Comparison of ENCODE assay signal across 13 cellular contexts in genomic region chr14:39177168-39177545, GRCh38. TPM values are rescaled to one million over a fixed set of nuclear protein-coding genes. Genes with fewer than 3 reads are reported as not detected.
DNase-seq lines count a peak whose midpoint lies in the region; ATAC-seq, FAIRE-seq and TF ChIP-seq lines count a peak whose summit lies in the region.
"Had no signal": no experiment of that assay in that cellular context is flagged by ENCODE, and none has a peak within 500 bp of the region (broad histone marks: within the 10 kb centered on the region; RNA-seq: fewer than 3 reads in every experiment).

No MANE protein-coding gene starts in this region.

- POLR2A ChIA-PET in HepG2 (lab: Yijun Ruan, JAX), result interaction anchor here (0.8 to 2.6 kb wide), 3 partner anchors 26 to 90 kb away, joined by 3 to 12 read pairs (median 3); partner anchors contain the start of gene GEMIN2
- POLR2A ChIA-PET in activated CD4-positive, alpha-beta memory T cell treated with anti-CD3 and anti-CD28 coated beads, Interleukin-2, amount 10 ng/mL, durations not matched to agents 7 days and 5 days (lab: Charles Lee), result interaction anchor here (1.4 to 1.8 kb wide), 2 partner anchors 12 to 254 kb away, joined by 3 to 21 read pairs; no protein-coding TSS in a partner anchor

- CTCF ChIA-PET in HepG2 (lab: Yijun Ruan, JAX; ENCODE audit: low intra/inter-chr PET ratio, low total read pairs), result no interaction called here
- CTCF ChIA-PET in activated CD4-positive, alpha-beta memory T cell treated with anti-CD3 and anti-CD28 coated beads, Interleukin-2, amount 10 ng/mL, durations not matched to agents 7 days and 5 days (lab: Charles Lee), result no interaction called here

- H3K9me3 Mint-ChIP-seq in activated CD4-positive, alpha-beta memory T cell treated with anti-CD3 and anti-CD28 coated beads, Interleukin-2, amount 10 ng/mL, durations not matched to agents 7 days and 5 days, result no peaks in the 10 kb centered on the region

- H3K9me3 ChIP-seq in HepG2 (ENCODE audit: low read length) (no peaks in the 10 kb centered on the region), right lobe of liver (no peaks in the 10 kb centered on the region), iPS-20b (ENCODE audit: insufficient read depth, low read depth, low read length) (no peaks in the 10 kb centered on the region)

- DNase-seq in HepG2 (ENCODE audit: low spot score), result no peak
- DNase-seq in right lobe of liver, result no peak
- no peak for DNase-seq in activated CD4-positive, alpha-beta memory T cell treated with anti-CD3 and anti-CD28 coated beads, Interleukin-2, amount 10 ng/mL, durations not matched to agents 7 days and 5 days
- DNase-seq in stimulated activated CD4-positive, alpha-beta T cell treated with anti-CD3 and anti-CD28 coated beads, Interleukin-1b, Interleukin-23, amount 100 ng/mL, for 48 hours, result no peak
- DNase-seq in DMS79 (lab: John Stamatoyannopoulos, UW), result no peak
- DNase-seq: midbrain, NCI-H187 treated with DMSO at 0.1 percent for 48 hours, NCI-H82 had no signal

- TF ChIP-seq CTCF in HepG2 (CRISPR knock-in tag; IDR thresholded peaks at IDR 0.05) (no peak), right lobe of liver (IDR thresholded peaks at IDR 0.05) (no peak)

- H3K4me2 ChIP-seq in HepG2 (ENCODE audit: low read depth, low read length), result peak overlapping the region; percentile 88

- H3K4me1 Mint-ChIP-seq in activated CD4-positive, alpha-beta memory T cell treated with anti-CD3 and anti-CD28 coated beads, Interleukin-2, amount 10 ng/mL, durations not matched to agents 7 days and 5 days, result peaks cover 44% of the 10 kb centered on the region

- H3K9ac ChIP-seq in HepG2 (ENCODE audit: insufficient read depth, low read depth, low read length) (peak overlapping the region; percentile 98; the same call in 1 of the 2 replicates), iPS-20b (ENCODE audit: low read depth, low read length) (peak overlapping the region; percentile 99; the same call in 1 of the 2 replicates)

- TF ChIP-seq RAD21 in HepG2 (CRISPR knock-in tag; IDR thresholded peaks at IDR 0.05), result no peak

- no peak overlapping the region for H3K27ac ChIP-seq in HepG2 (ENCODE audit: extremely low read length, insufficient read depth, low read length)
- H3K27ac ChIP-seq in right lobe of liver, result no peak overlapping the region
- H3K27ac ChIP-seq in iPS-20b (ENCODE audit: low read length), result no peak overlapping the region

- in situ Hi-C loops in HepG2 (cut with HindIII; ENCODE audit: extremely low pct_ligation_motif_present, low pct_unique_long_range_greater_than_20kb), result no loop called here

- H3K27ac Mint-ChIP-seq in activated CD4-positive, alpha-beta memory T cell treated with anti-CD3 and anti-CD28 coated beads, Interleukin-2, amount 10 ng/mL, durations not matched to agents 7 days and 5 days, result peak overlapping the region; percentile 19

- peaks cover 42% of the 10 kb centered on the region for H3K79me2 ChIP-seq in HepG2 (ENCODE audit: insufficient read depth, low read length)

- H2AFZ ChIP-seq in HepG2 (ENCODE audit: low read length), result no peak overlapping the region

- no peak for TF ChIP-seq EP300 in HepG2 (IDR thresholded peaks at IDR 0.05; ENCODE audit: low read depth in 2 of 2, low read length in 2 of 2)
- no peak for TF ChIP-seq EP300 in HepG2 (CRISPR knock-in tag; IDR thresholded peaks at IDR 0.05; ENCODE audit: borderline replicate concordance)

- ATAC-seq in HepG2, result no peak
- ATAC-seq in right lobe of liver, result no peak
- ATAC-seq in GM19328 (IDR thresholded peaks at IDR 0.05; ENCODE audit: unreplicated experiment), result no peak
- no peak for ATAC-seq in HG03439 (IDR thresholded peaks at IDR 0.05; ENCODE audit: unreplicated experiment)
- ATAC-seq: sciatic nerve had no signal

- H3K36me3 ChIP-seq in HepG2 (replicated peaks in 1 of 2; ENCODE audit: control insufficient read depth in 1 of 2, insufficient read depth in 2 of 2, low read length in 2 of 2), result peaks cover 40 to 55% of the 10 kb centered on the region in 2 experiments
- peaks cover 25 to 58% (median 43%) of the 10 kb centered on the region in 4 donors for H3K36me3 ChIP-seq in right lobe of liver
- H3K36me3 ChIP-seq in iPS-20b (ENCODE audit: insufficient read depth, low read depth, low read length), result peaks cover 65% of the 10 kb centered on the region

- no peaks in the 10 kb centered on the region; a peak in 1 of 5 replicates for H3K27me3 ChIP-seq in HepG2 (ENCODE audit: control insufficient read depth in 1 of 2, insufficient read depth in 2 of 2, low read length in 2 of 2)
- no peaks in the 10 kb centered on the region for H3K27me3 ChIP-seq in right lobe of liver
- H3K27me3 ChIP-seq in iPS-20b (ENCODE audit: insufficient read depth, low read length), result no peaks in the 10 kb centered on the region

- FAIRE-seq in HepG2 (lab: Jason Lieb, UNC), result no peak
- FAIRE-seq: urothelium cell line had no signal

- H3K36me3 Mint-ChIP-seq in activated CD4-positive, alpha-beta memory T cell treated with anti-CD3 and anti-CD28 coated beads, Interleukin-2, amount 10 ng/mL, durations not matched to agents 7 days and 5 days (ENCODE audit: low read depth), result peaks cover 43% of the 10 kb centered on the region

- H3K4me1 ChIP-seq in HepG2 (ENCODE audit: insufficient read depth, low read length) (peaks cover 62% of the 10 kb centered on the region), right lobe of liver (peaks cover 0 to 21% (median 12%) of the 10 kb centered on the region in 4 donors), iPS-20b (ENCODE audit: insufficient read depth, low read length) (0 out of 2 replicates have a peak, but pooled peaks cover 7% of the 10 kb centered on the region)

- BruUV-seq in HepG2 (replicated peaks; lab: Mats Ljungman, UMichigan), result no TSS peak

- peak overlapping the region; percentile 52 for H3K4me3 Mint-ChIP-seq in activated CD4-positive, alpha-beta memory T cell treated with anti-CD3 and anti-CD28 coated beads, Interleukin-2, amount 10 ng/mL, durations not matched to agents 7 days and 5 days

- H4K20me1 ChIP-seq in HepG2 (ENCODE audit: insufficient read depth, low read length), result peaks cover 14% of the 10 kb centered on the region

- TF ChIP-seq POLR2A in HepG2 (IDR thresholded peaks at IDR 0.05; ENCODE audit: insufficient read depth in 1 of 2, low read depth in 2 of 2, low read length in 2 of 2), result no peak
- no peak for TF ChIP-seq POLR2A in right lobe of liver (IDR thresholded peaks at IDR 0.05)

- H3K4me3 ChIP-seq in HepG2 (replicated peaks in 1 of 3; ENCODE audit: insufficient read depth in 1 of 3, low read depth in 2 of 3, low read length in 3 of 3) (peak overlapping the region in 2 of 3 experiments; percentile 80 to 96; a peak in 3 of 6 replicates), right lobe of liver (no peak overlapping the region), iPS-20b (ENCODE audit: low read length) (peak overlapping the region; percentile 98; the same call in 1 of the 2 replicates)

- intact Hi-C loops in HepG2 (cut with micrococcal nuclease; ENCODE audit: unreplicated experiment) (no loop called here), right lobe of liver (cut with DNase I) (loop anchor here in 1 of 2 donors (10.0 kb wide), 1 partner anchor 98 kb away; no protein-coding TSS in a partner anchor)

- 94% methylated on average over 9 of the region's 9 CpGs for WGBS in HepG2 (ENCODE audit: low lambda C conversion rate)
- WGBS in right lobe of liver (ENCODE audit: insufficient coverage, low coverage, low lambda C conversion rate, missing lambda C conversion rate), result 82% methylated on average over 9 of the region's 9 CpGs

- H3K27me3 Mint-ChIP-seq in activated CD4-positive, alpha-beta memory T cell treated with anti-CD3 and anti-CD28 coated beads, Interleukin-2, amount 10 ng/mL, durations not matched to agents 7 days and 5 days, result no peaks in the 10 kb centered on the region

RNA-seq across cellular contexts. Expression of gene PNN, which starts 2.1 kb away (rescaled TPM):
- total RNA-seq in HepG2 (2016; rRNA removed; fragmentation: Illumina TruSeq; extraction: Trizol), result 110 and 214 TPM in 2 replicates
- total RNA-seq in HepG2 (2016; cell fraction: cytosol; rRNA removed; fragmentation: Illumina TruSeq; extraction: Trizol; ENCODE audit: low read depth), result 47.1 and 48.8 TPM in 2 replicates
- total RNA-seq in HepG2 (2016; cell fraction: insoluble cytoplasmic fraction; rRNA removed; fragmentation: Illumina TruSeq; extraction: Trizol), result 105 and 215 TPM in 2 replicates
- total RNA-seq in HepG2 (2016; cell fraction: membrane; rRNA removed; fragmentation: Illumina TruSeq; extraction: Trizol), result 22.0 and 26.0 TPM in 2 replicates
- total RNA-seq in HepG2 (2016; cell fraction: nucleus; rRNA removed; fragmentation: Illumina TruSeq; extraction: Trizol), result 407 and 445 TPM in 2 replicates
- 58.0 and 58.6 TPM in 2 replicates for polyA plus RNA-seq in HepG2 (2011; rRNA removed)
- polyA plus RNA-seq in HepG2 (2011; cell fraction: cytosol; rRNA removed), result 22.1 and 29.7 TPM in 2 replicates
- polyA plus RNA-seq in HepG2 (2011; cell fraction: nucleus; rRNA removed), result 315 and 430 TPM in 2 replicates
- 184 and 252 TPM in 2 replicates for polyA plus RNA-seq in HepG2 (2012)
- polyA plus RNA-seq in HepG2 (2016; cell fraction: cytosol; fragmentation: Illumina TruSeq; extraction: Trizol; ENCODE audit: low read depth), result 4.4 and 5.0 TPM in 2 replicates
- polyA plus RNA-seq in HepG2 (2016; cell fraction: insoluble cytoplasmic fraction; fragmentation: Illumina TruSeq; extraction: Trizol; ENCODE audit: low read depth), result 155 and 157 TPM in 2 replicates
- 13.0 and 14.4 TPM in 2 replicates for polyA plus RNA-seq in HepG2 (2016; cell fraction: membrane; fragmentation: Illumina TruSeq; extraction: Trizol; ENCODE audit: low read depth)
- 1,319 and 1,369 TPM in 2 replicates for polyA plus RNA-seq in HepG2 (2016; cell fraction: nucleus; fragmentation: Illumina TruSeq; extraction: Trizol; ENCODE audit: insufficient read depth, low read depth)
- 19.2 and 20.9 TPM in 2 replicates for polyA minus RNA-seq in HepG2 (2011; rRNA and poly(A)+ RNA removed; ENCODE audit: low replicate concordance)
- 15.5 and 21.0 TPM in 2 replicates for polyA minus RNA-seq in HepG2 (2011; cell fraction: cytosol; rRNA and poly(A)+ RNA removed)
- polyA minus RNA-seq in HepG2 (2011; cell fraction: nucleus; rRNA and poly(A)+ RNA removed), result 311 and 317 TPM in 2 replicates
- 10 to 100 TPM; 12.2 to 42.0 (median 23.8) TPM for total RNA-seq in right lobe of liver
- total RNA-seq in activated CD4-positive, alpha-beta memory T cell treated with anti-CD3 and anti-CD28 coated beads, Interleukin-2, amount 10 ng/mL, durations not matched to agents 7 days and 5 days, result 10 to 100 TPM; 75.0 to 75.3 TPM

RNA-seq across cellular contexts. Expression of gene TRAPPC6B, which starts 7.0 kb away (rescaled TPM):
- total RNA-seq in HepG2 (2016; rRNA removed; fragmentation: Illumina TruSeq; extraction: Trizol), result 51.2 and 77.5 TPM in 2 replicates
- total RNA-seq in HepG2 (2016; cell fraction: cytosol; rRNA removed; fragmentation: Illumina TruSeq; extraction: Trizol; ENCODE audit: low read depth), result 9.2 and 9.8 TPM in 2 replicates
- total RNA-seq in HepG2 (2016; cell fraction: insoluble cytoplasmic fraction; rRNA removed; fragmentation: Illumina TruSeq; extraction: Trizol), result 48.6 and 74.0 TPM in 2 replicates
- 22.7 and 27.3 TPM in 2 replicates for total RNA-seq in HepG2 (2016; cell fraction: membrane; rRNA removed; fragmentation: Illumina TruSeq; extraction: Trizol)
- 47.2 and 50.6 TPM in 2 replicates for total RNA-seq in HepG2 (2016; cell fraction: nucleus; rRNA removed; fragmentation: Illumina TruSeq; extraction: Trizol)
- 29.8 and 34.3 TPM in 2 replicates for polyA plus RNA-seq in HepG2 (2011; rRNA removed)
- 19.3 and 27.7 TPM in 2 replicates for polyA plus RNA-seq in HepG2 (2011; cell fraction: cytosol; rRNA removed)
- 37.2 and 38.5 TPM in 2 replicates for polyA plus RNA-seq in HepG2 (2011; cell fraction: nucleus; rRNA removed)
- polyA plus RNA-seq in HepG2 (2012), result 35.0 and 40.6 TPM in 2 replicates
- 3.4 and 3.5 TPM in 2 replicates for polyA plus RNA-seq in HepG2 (2016; cell fraction: cytosol; fragmentation: Illumina TruSeq; extraction: Trizol; ENCODE audit: low read depth)
- 65.3 and 70.4 TPM in 2 replicates for polyA plus RNA-seq in HepG2 (2016; cell fraction: insoluble cytoplasmic fraction; fragmentation: Illumina TruSeq; extraction: Trizol; ENCODE audit: low read depth)
- 13.6 and 13.7 TPM in 2 replicates for polyA plus RNA-seq in HepG2 (2016; cell fraction: membrane; fragmentation: Illumina TruSeq; extraction: Trizol; ENCODE audit: low read depth)
- polyA plus RNA-seq in HepG2 (2016; cell fraction: nucleus; fragmentation: Illumina TruSeq; extraction: Trizol; ENCODE audit: insufficient read depth, low read depth), result 67.7 and 73.9 TPM in 2 replicates
- polyA minus RNA-seq in HepG2 (2011; rRNA and poly(A)+ RNA removed; ENCODE audit: low replicate concordance), result 12.1 and 22.6 TPM in 2 replicates
- polyA minus RNA-seq in HepG2 (2011; cell fraction: cytosol; rRNA and poly(A)+ RNA removed), result 23.4 and 31.4 TPM in 2 replicates
- polyA minus RNA-seq in HepG2 (2011; cell fraction: nucleus; rRNA and poly(A)+ RNA removed), result 55.9 and 62.2 TPM in 2 replicates
- 10 to 100 TPM; 11.4 to 26.9 (median 15.1) TPM for total RNA-seq in right lobe of liver
- 10 to 100 TPM; 31.9 to 37.3 TPM for total RNA-seq in activated CD4-positive, alpha-beta memory T cell treated with anti-CD3 and anti-CD28 coated beads, Interleukin-2, amount 10 ng/mL, durations not matched to agents 7 days and 5 days

RNA-seq across cellular contexts. Expression of gene MIA2, which starts 56.6 kb away (rescaled TPM):
- total RNA-seq in HepG2 (2016; rRNA removed; fragmentation: Illumina TruSeq; extraction: Trizol), result 119 and 158 TPM in 2 replicates
- total RNA-seq in HepG2 (2016; cell fraction: cytosol; rRNA removed; fragmentation: Illumina TruSeq; extraction: Trizol; ENCODE audit: low read depth), result 154 and 169 TPM in 2 replicates
- total RNA-seq in HepG2 (2016; cell fraction: insoluble cytoplasmic fraction; rRNA removed; fragmentation: Illumina TruSeq; extraction: Trizol), result 111 and 161 TPM in 2 replicates
- total RNA-seq in HepG2 (2016; cell fraction: membrane; rRNA removed; fragmentation: Illumina TruSeq; extraction: Trizol), result 165 and 196 TPM in 2 replicates
- total RNA-seq in HepG2 (2016; cell fraction: nucleus; rRNA removed; fragmentation: Illumina TruSeq; extraction: Trizol), result 192 and 219 TPM in 2 replicates
- polyA plus RNA-seq in HepG2 (2011; rRNA removed), result 131 and 134 TPM in 2 replicates
- polyA plus RNA-seq in HepG2 (2011; cell fraction: cytosol; rRNA removed), result 57.1 and 79.7 TPM in 2 replicates
- 77.3 and 94.7 TPM in 2 replicates for polyA plus RNA-seq in HepG2 (2011; cell fraction: nucleus; rRNA removed)
- polyA plus RNA-seq in HepG2 (2012), result 103 and 118 TPM in 2 replicates
- polyA plus RNA-seq in HepG2 (2016; cell fraction: cytosol; fragmentation: Illumina TruSeq; extraction: Trizol; ENCODE audit: low read depth), result 19.6 and 24.5 TPM in 2 replicates
- 95.4 and 102 TPM in 2 replicates for polyA plus RNA-seq in HepG2 (2016; cell fraction: insoluble cytoplasmic fraction; fragmentation: Illumina TruSeq; extraction: Trizol; ENCODE audit: low read depth)
- polyA plus RNA-seq in HepG2 (2016; cell fraction: membrane; fragmentation: Illumina TruSeq; extraction: Trizol; ENCODE audit: low read depth), result 45.8 and 50.4 TPM in 2 replicates
- 216 and 223 TPM in 2 replicates for polyA plus RNA-seq in HepG2 (2016; cell fraction: nucleus; fragmentation: Illumina TruSeq; extraction: Trizol; ENCODE audit: insufficient read depth, low read depth)
- 24.3 and 71.9 TPM in 2 replicates for polyA minus RNA-seq in HepG2 (2011; rRNA and poly(A)+ RNA removed; ENCODE audit: low replicate concordance)
- polyA minus RNA-seq in HepG2 (2011; cell fraction: cytosol; rRNA and poly(A)+ RNA removed), result 59.9 and 69.8 TPM in 2 replicates
- polyA minus RNA-seq in HepG2 (2011; cell fraction: nucleus; rRNA and poly(A)+ RNA removed), result 211 and 242 TPM in 2 replicates
- total RNA-seq in right lobe of liver, result 10 to 100 TPM; 58.7 to 90.8 (median 73.6) TPM
- total RNA-seq in activated CD4-positive, alpha-beta memory T cell treated with anti-CD3 and anti-CD28 coated beads, Interleukin-2, amount 10 ng/mL, durations not matched to agents 7 days and 5 days, result 10 to 100 TPM; 30.8 to 33.0 TPM

Comparison
In these comparisons a context has a peak if more than half of its experiments do, and no peak if none do; other contexts are left out.
1. H3K4me3 ChIP-seq: peak in HepG2 (2 of 3) and iPS-20b (single experiment); none in right lobe of liver (0 of 3).